Comparison of ENCODE assay signal across 2 cellular contexts in the genomic region with DNA sequence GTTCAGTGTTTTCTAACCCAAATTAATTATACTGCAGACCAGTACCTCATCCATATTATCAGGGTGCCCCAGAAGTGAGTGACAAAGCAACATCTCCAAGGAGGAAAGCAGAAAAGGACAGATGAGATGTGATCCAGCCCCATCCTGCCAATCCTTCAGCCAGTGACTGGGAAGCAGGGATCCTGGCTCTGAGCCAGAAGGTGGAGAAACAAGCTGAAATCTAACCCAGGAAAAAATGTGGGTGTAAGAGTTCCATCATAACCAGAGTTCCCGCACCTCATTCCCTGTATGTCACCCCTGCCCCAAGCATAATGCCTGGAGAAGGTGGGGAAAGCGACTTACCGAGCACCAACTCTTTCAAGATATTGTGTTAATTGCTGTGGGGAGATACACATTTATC.
TF ChIP-seq lines count a peak whose summit lies in the region.

No MANE protein-coding gene starts in this region.

TF ChIP-seq in HEK293, 187 proteins besides CTCF, POLR2A, EP300 and RAD21 (continued from another document):
- TF ChIP-seq ZBTB17 (tag by site-specific recombination; IDR thresholded peaks at IDR 0.05): peak; percentile 64

TF ChIP-seq in HepG2, 621 proteins besides CTCF, POLR2A, EP300 and RAD21 (continued from another document):
- TF ChIP-seq, protein P1, sequence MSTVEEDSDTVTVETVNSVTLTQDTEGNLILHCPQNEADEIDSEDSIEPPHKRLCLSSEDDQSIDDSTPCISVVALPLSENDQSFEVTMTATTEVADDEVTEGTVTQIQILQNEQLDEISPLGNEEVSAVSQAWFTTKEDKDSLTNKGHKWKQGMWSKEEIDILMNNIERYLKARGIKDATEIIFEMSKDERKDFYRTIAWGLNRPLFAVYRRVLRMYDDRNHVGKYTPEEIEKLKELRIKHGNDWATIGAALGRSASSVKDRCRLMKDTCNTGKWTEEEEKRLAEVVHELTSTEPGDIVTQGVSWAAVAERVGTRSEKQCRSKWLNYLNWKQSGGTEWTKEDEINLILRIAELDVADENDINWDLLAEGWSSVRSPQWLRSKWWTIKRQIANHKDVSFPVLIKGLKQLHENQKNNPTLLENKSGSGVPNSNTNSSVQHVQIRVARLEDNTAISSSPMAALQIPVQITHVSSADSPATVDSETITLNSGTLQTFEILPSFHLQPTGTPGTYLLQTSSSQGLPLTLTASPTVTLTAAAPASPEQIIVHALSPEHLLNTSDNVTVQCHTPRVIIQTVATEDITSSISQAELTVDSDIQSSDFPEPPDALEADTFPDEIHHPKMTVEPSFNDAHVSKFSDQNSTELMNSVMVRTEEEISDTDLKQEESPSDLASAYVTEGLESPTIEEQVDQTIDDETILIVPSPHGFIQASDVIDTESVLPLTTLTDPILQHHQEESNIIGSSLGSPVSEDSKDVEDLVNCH (CRISPR knock-in tag; IDR thresholded peaks at IDR 0.05): no peak
- TF ChIP-seq, protein P2, sequence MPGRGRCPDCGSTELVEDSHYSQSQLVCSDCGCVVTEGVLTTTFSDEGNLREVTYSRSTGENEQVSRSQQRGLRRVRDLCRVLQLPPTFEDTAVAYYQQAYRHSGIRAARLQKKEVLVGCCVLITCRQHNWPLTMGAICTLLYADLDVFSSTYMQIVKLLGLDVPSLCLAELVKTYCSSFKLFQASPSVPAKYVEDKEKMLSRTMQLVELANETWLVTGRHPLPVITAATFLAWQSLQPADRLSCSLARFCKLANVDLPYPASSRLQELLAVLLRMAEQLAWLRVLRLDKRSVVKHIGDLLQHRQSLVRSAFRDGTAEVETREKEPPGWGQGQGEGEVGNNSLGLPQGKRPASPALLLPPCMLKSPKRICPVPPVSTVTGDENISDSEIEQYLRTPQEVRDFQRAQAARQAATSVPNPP (CRISPR knock-in tag; IDR thresholded peaks at IDR 0.05): no peak
- TF ChIP-seq NPAS2 (CRISPR knock-in tag; IDR thresholded peaks at IDR 0.05; ENCODE audit: borderline replicate concordance) (no peak), NCOA1 (CRISPR knock-in tag; IDR thresholded peaks at IDR 0.05) (no peak)
